In genomic region chr18:56632070-56633022, GRCh38 we compare ENCODE assay signal across 1 cellular context.
TF ChIP-seq lines count a peak whose summit lies in the region.

No MANE protein-coding gene starts in this region.

TF ChIP-seq in K562, 482 proteins besides CTCF, POLR2A, EP300 and RAD21:
- TF ChIP-seq ZBTB40 (IDR thresholded peaks at IDR 0.05) (peak; percentile 80), ZBTB40 (CRISPR knock-in tag; IDR thresholded peaks at IDR 0.05) (no peak), DACH1 (IDR thresholded peaks at IDR 0.05; ENCODE audit: partially characterized antibody) (no peak), MTA2 (IDR thresholded peaks at IDR 0.05; ENCODE audit: low read depth) (peak; percentile 67), SMARCA4 (IDR thresholded peaks at IDR 0.05) (peak; percentile 78), ZNF224 (CRISPR knock-in tag; IDR thresholded peaks at IDR 0.05) (no peak), FOXK1 (CRISPR knock-in tag; IDR thresholded peaks at IDR 0.05; ENCODE audit: borderline replicate concordance) (no peak), NFIC (IDR thresholded peaks at IDR 0.05) (0 out of 2 replicates have a peak, but pooled peaks have one; percentile 6), CBFA2T3 (IDR thresholded peaks at IDR 0.05) (peak; percentile 73), TAL1 (IDR thresholded peaks at IDR 0.05) (peak; percentile 76), CBX5 (IDR thresholded peaks at IDR 0.05; ENCODE audit: borderline replicate concordance, low read depth) (no peak), CCNT2 (IDR thresholded peaks at IDR 0.05; ENCODE audit: borderline replicate concordance, extremely low read depth, insufficient read length, low read depth, low read length) (peak; percentile 21), ZNF384 (IDR thresholded peaks at IDR 0.05; ENCODE audit: low read depth, low read length) (peak; percentile 68; the same call in 1 of the 2 replicates), TCF3 (CRISPR knock-in tag; IDR thresholded peaks at IDR 0.05) (peak; percentile 80), DPF2 (IDR thresholded peaks at IDR 0.05) (peak; percentile 76), TEAD4 (IDR thresholded peaks at IDR 0.05; ENCODE audit: low read length) (peak; percentile 81), TEAD4 (CRISPR knock-in tag; IDR thresholded peaks at IDR 0.05; ENCODE audit: borderline replicate concordance) (no peak), ARID1B (IDR thresholded peaks at IDR 0.05) (peak; percentile 87), ZNF277 (CRISPR knock-in tag; IDR thresholded peaks at IDR 0.05; ENCODE audit: borderline replicate concordance) (no peak), FOXA3 (CRISPR knock-in tag; conservative IDR thresholded peaks at IDR 0.05 in 1 of 2, IDR thresholded peaks at IDR 0.05 in 1 of 2) (peak in 1 of 2 experiments; percentile 92; a peak in 2 of 4 replicates), DLX4 (CRISPR knock-in tag; IDR thresholded peaks at IDR 0.05) (no peak), ID3 (CRISPR knock-in tag; IDR thresholded peaks at IDR 0.05) (no peak), ID3 (tag; IDR thresholded peaks at IDR 0.05) (no peak), NCOR1 (IDR thresholded peaks at IDR 0.05) (peak; percentile 58; the same call in 1 of the 2 replicates), SMARCC2 (IDR thresholded peaks at IDR 0.05; ENCODE audit: low read depth) (peak; percentile 41; the same call in 1 of the 2 replicates), ZNF23 (CRISPR knock-in tag; IDR thresholded peaks at IDR 0.05) (no peak), CBFA2T2 (conservative IDR thresholded peaks at IDR 0.05) (peak; percentile 52), SOX6 (IDR thresholded peaks at IDR 0.05) (0 out of 2 replicates have a peak, but pooled peaks have one; percentile 15), MEIS2 (IDR thresholded peaks at IDR 0.05; ENCODE audit: partially characterized antibody) (peak; percentile 19), FOXM1 (IDR thresholded peaks at IDR 0.05; ENCODE audit: low read depth) (peak; percentile 43; the same call in 1 of the 2 replicates), FOXM1 (CRISPR knock-in tag; IDR thresholded peaks at IDR 0.05; ENCODE audit: low read depth) (no peak), DIDO1 (tag; IDR thresholded peaks at IDR 0.05; ENCODE audit: low read depth) (no peak)
- TF ChIP-seq, protein P1, sequence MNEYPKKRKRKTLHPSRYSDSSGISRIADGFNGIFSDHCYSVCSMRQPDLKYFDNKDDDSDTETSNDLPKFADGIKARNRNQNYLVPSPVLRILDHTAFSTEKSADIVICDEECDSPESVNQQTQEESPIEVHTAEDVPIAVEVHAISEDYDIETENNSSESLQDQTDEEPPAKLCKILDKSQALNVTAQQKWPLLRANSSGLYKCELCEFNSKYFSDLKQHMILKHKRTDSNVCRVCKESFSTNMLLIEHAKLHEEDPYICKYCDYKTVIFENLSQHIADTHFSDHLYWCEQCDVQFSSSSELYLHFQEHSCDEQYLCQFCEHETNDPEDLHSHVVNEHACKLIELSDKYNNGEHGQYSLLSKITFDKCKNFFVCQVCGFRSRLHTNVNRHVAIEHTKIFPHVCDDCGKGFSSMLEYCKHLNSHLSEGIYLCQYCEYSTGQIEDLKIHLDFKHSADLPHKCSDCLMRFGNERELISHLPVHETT (CRISPR knock-in tag; conservative IDR thresholded peaks at IDR 0.05 in 1 of 2, IDR thresholded peaks at IDR 0.05 in 1 of 2): no peak
